ENCODE assay signal across 11 cellular contexts in the genomic region with DNA sequence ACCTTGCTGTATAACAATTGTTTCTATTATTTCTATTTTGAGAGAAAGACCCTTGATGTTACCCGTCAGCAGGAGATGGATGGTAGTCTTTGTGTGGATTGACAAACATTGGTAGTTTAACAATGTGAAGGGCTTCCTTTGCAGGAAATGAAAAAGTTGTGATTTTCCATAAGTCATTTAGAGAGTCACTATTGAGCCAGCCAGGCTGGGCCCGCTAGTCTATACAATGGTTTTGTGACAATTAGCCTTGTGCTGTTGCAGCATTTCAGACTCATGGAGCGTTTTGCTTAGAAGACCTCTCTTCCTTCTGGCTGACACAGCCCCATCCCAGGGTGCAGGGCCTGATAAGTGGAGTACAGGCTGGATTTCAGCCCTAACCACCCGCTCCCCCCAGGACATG. TPM values are rescaled to one million over a fixed set of nuclear protein-coding genes. Genes with fewer than 3 reads are reported as not detected.
DNase-seq lines count a peak whose midpoint lies in the region; ATAC-seq and TF ChIP-seq lines count a peak whose summit lies in the region.
"Had no signal": no experiment of that assay in that cellular context is flagged by ENCODE, and none has a peak within 500 bp of the region (broad histone marks: within the 10 kb centered on the region; RNA-seq: fewer than 3 reads in every experiment).

No MANE protein-coding gene starts in this region.

- H3K4me3 ChIP-seq in Peyer's patch (no peak overlapping the region), suprapubic skin (no peak overlapping the region)

- TF ChIP-seq CTCF in Peyer's patch (IDR thresholded peaks at IDR 0.05) = no peak
- no peak for TF ChIP-seq CTCF in suprapubic skin (IDR thresholded peaks at IDR 0.05)

- H3K27ac ChIP-seq in Peyer's patch (peak overlapping the region in 3 of 4 donors; percentile 35 to 47 (median 36)), suprapubic skin (peak overlapping the region; percentile 47)

- 77% methylated on average over 4 of the region's 4 CpGs for WGBS in suprapubic skin

- H3K27ac Mint-ChIP-seq in activated T-cell treated with anti-CD3 and anti-CD28 coated beads, Interleukin-2, amount 50 U/mL, for 72 hours = peak overlapping the region; percentile 94

- no peaks in the 10 kb centered on the region for H3K27me3 ChIP-seq in Peyer's patch
- H3K27me3 ChIP-seq in suprapubic skin = no peaks in the 10 kb centered on the region

- no peaks in the 10 kb centered on the region for H3K27me3 Mint-ChIP-seq in activated T-cell treated with anti-CD3 and anti-CD28 coated beads, Interleukin-2, amount 50 U/mL, for 72 hours (ENCODE audit: low read depth)
- no peaks in the 10 kb centered on the region for H3K27me3 Mint-ChIP-seq in activated T-cell treated with anti-CD3 and anti-CD28 coated beads, Interleukin-2, amount 50 U/mL, for 4 hours (ENCODE audit: low read depth)

- TF ChIP-seq EP300 in suprapubic skin (IDR thresholded peaks at IDR 0.05) = no peak

- H3K9me3 Mint-ChIP-seq in activated T-cell treated with anti-CD3 and anti-CD28 coated beads, Interleukin-2, amount 50 U/mL, for 72 hours = no peaks in the 10 kb centered on the region
- H3K9me3 Mint-ChIP-seq in activated T-cell treated with anti-CD3 and anti-CD28 coated beads, Interleukin-2, amount 50 U/mL, for 4 hours = no peaks in the 10 kb centered on the region

- peak in 1 of 2 donors; percentile 26 for DNase-seq in activated T-cell treated with anti-CD3 and anti-CD28 coated beads, Interleukin-2, amount 50 U/mL, for 72 hours
- no peak for DNase-seq in activated T-cell treated with anti-CD3 and anti-CD28 coated beads, Interleukin-2, amount 50 U/mL, for 4 hours
- DNase-seq in Peyer's patch = peak in 1 of 3 donors; percentile 26
- DNase-seq in left lobe of liver (ENCODE audit: low spot score) = no peak
- DNase-seq in suprapubic skin (ENCODE audit: low spot score in 2 of 2) = no peak
- no peak for DNase-seq in hippocampal formation (lab: John Stamatoyannopoulos, UW)
- DNase-seq in NCI-H1105 treated with DMSO at 0.1 percent for 48 hours (lab: John Stamatoyannopoulos, UW) = no peak
- DNase-seq: erythroblast; stimulated activated CD4-positive, alpha-beta T cell treated with anti-CD3 and anti-CD28 coated beads, Interleukin-4, amount 100 ng/mL, for 4 hours had no signal

- H3K4me3 Mint-ChIP-seq in activated T-cell treated with anti-CD3 and anti-CD28 coated beads, Interleukin-2, amount 50 U/mL, for 72 hours = peak overlapping the region; percentile 27 to 81
- no peak overlapping the region for H3K4me3 Mint-ChIP-seq in activated T-cell treated with anti-CD3 and anti-CD28 coated beads, Interleukin-2, amount 50 U/mL, for 4 hours

- no peaks in the 10 kb centered on the region for H3K9me3 ChIP-seq in Peyer's patch
- no peaks in the 10 kb centered on the region for H3K9me3 ChIP-seq in suprapubic skin

- H3K36me3 Mint-ChIP-seq in activated T-cell treated with anti-CD3 and anti-CD28 coated beads, Interleukin-2, amount 50 U/mL, for 72 hours (ENCODE audit: insufficient read depth in 2 of 2) = peaks cover 0 to 5% of the 10 kb centered on the region in 2 donors
- peaks cover 23% of the 10 kb centered on the region for H3K36me3 Mint-ChIP-seq in activated T-cell treated with anti-CD3 and anti-CD28 coated beads, Interleukin-2, amount 50 U/mL, for 4 hours (ENCODE audit: insufficient read depth)

- ATAC-seq in activated T-cell treated with anti-CD3 and anti-CD28 coated beads, Interleukin-2, amount 50 U/mL, for 72 hours (replicated peaks in 1 of 2) = peak in 1 of 2 donors; percentile 38
- no peak for ATAC-seq in activated T-cell treated with anti-CD3 and anti-CD28 coated beads, Interleukin-2, amount 50 U/mL, for 4 hours
- ATAC-seq in left lobe of liver (peak; percentile 12), GM21423 (IDR thresholded peaks at IDR 0.05; ENCODE audit: unreplicated experiment) (no peak)
- ATAC-seq: HCT116 had no signal

- H3K36me3 ChIP-seq in Peyer's patch (no peaks in the 10 kb centered on the region), suprapubic skin (no peaks in the 10 kb centered on the region)

- TF ChIP-seq POLR2A in Peyer's patch (IDR thresholded peaks at IDR 0.05) = no peak
- no peak for TF ChIP-seq POLR2A in suprapubic skin (IDR thresholded peaks at IDR 0.05)

- H3K4me1 Mint-ChIP-seq in activated T-cell treated with anti-CD3 and anti-CD28 coated beads, Interleukin-2, amount 50 U/mL, for 72 hours (ENCODE audit: low read depth) = peaks cover 51% of the 10 kb centered on the region
- peaks cover 23% of the 10 kb centered on the region for H3K4me1 Mint-ChIP-seq in activated T-cell treated with anti-CD3 and anti-CD28 coated beads, Interleukin-2, amount 50 U/mL, for 4 hours (ENCODE audit: low read depth)

- H3K4me1 ChIP-seq in Peyer's patch = peaks cover 0 to 28% (median 5%) of the 10 kb centered on the region in 4 donors
- H3K4me1 ChIP-seq in suprapubic skin = peaks cover 68% of the 10 kb centered on the region

RNA-seq across cellular contexts. Expression of a gene that starts 18.3 kb away (rescaled TPM):
- total RNA-seq in activated T-cell treated with anti-CD3 and anti-CD28 coated beads, Interleukin-2, amount 50 U/mL, for 72 hours = 100 to 1,000 TPM; 481 to 496 TPM
- total RNA-seq in activated T-cell treated with anti-CD3 and anti-CD28 coated beads, Interleukin-2, amount 50 U/mL, for 4 hours = 100 to 1,000 TPM; 164 to 214 (median 175) TPM
- total RNA-seq in Peyer's patch = 100 to 1,000 TPM in 3 of 4 donors, 10 to 100 TPM in 1; 93.1 to 173 (median 134) TPM
- total RNA-seq in left lobe of liver = 82.2 TPM
- total RNA-seq in suprapubic skin = 1,000 to 10,000 TPM in 1 of 4 donors, 100 to 1,000 TPM in 3; 632 to 1,386 (median 819) TPM
